8 cellular contexts compared by ENCODE assay signal in genomic region chr11:67788341-67788695, GRCh38.
DNase-seq lines count a peak whose midpoint lies in the region; ATAC-seq and TF ChIP-seq lines count a peak whose summit lies in the region.
"Not testable (repeated sequence)": the region's sequence is repeated elsewhere in the genome, so short reads cannot be mapped to it uniquely, and the experiment has no call there.

No MANE protein-coding gene starts in this region.

- H2AFZ ChIP-seq in PC-9, result not testable (repeated sequence)

- H3K4me2 ChIP-seq in PC-9, result peak overlapping the region; percentile 62

- POLR2A ChIA-PET in PC-9 (lab: Charles Lee; ENCODE audit: unreplicated experiment), result interaction anchor here (0.7 kb wide), 1 partner anchor 266 kb away, joined by 3 read pairs; no protein-coding TSS in a partner anchor

- H3K4me3 ChIP-seq in PC-9; colonic mucosa; lower lobe of right lung; mucosa of rectum (ENCODE audit: low read length in 2 of 2); transverse colon: not testable (repeated sequence)

- H3F3A ChIP-seq in PC-9 (ENCODE audit: insufficient read depth, low read depth), result not testable (repeated sequence)

- intact Hi-C loops in Calu3 (cut with micrococcal nuclease; ENCODE audit: unreplicated experiment); colonic mucosa (cut with DNase I); lower lobe of right lung (cut with DNase I): not testable (repeated sequence)
- intact Hi-C loops in PC-9 (cut with micrococcal nuclease; ENCODE audit: unreplicated experiment) (loop anchor here (5.0 kb wide), 1 partner anchor 61 kb away; no protein-coding TSS in a partner anchor), transverse colon (cut with DNase I; ENCODE audit: low total_unique reads) (loop anchor here (2.0 kb wide), 1 partner anchor 160 kb away; the partner anchor contains the start of gene NUDT8)

- not testable (repeated sequence) for H3K27ac Mint-ChIP-seq in Calu3 (ENCODE audit: unreplicated experiment)

- not testable (repeated sequence) for H3K79me2 ChIP-seq in PC-9 (ENCODE audit: low read depth)

- peaks cover 19% of the 10 kb centered on the region for H3K4me1 ChIP-seq in PC-9 (replicated peaks; ENCODE audit: insufficient read depth)
- H3K4me1 ChIP-seq in colonic mucosa; lower lobe of right lung; mucosa of rectum (ENCODE audit: control insufficient read depth in 2 of 2, insufficient read depth in 2 of 2, low read length in 2 of 2); transverse colon: not testable (repeated sequence)

- not testable (repeated sequence) for H3K27me3 ChIP-seq in PC-9 (ENCODE audit: insufficient read depth, low read depth); colonic mucosa; lower lobe of right lung (ENCODE audit: low read depth); mucosa of rectum (ENCODE audit: control insufficient read depth in 2 of 2, insufficient read depth in 2 of 2, low read length in 2 of 2); transverse colon

- not testable (repeated sequence) for H3K9me2 ChIP-seq in PC-9 (ENCODE audit: insufficient read depth)

- in situ Hi-C loops in transverse colon (cut with MboI; ENCODE audit: low pct_ligation_motif_present in 1 of 4, low pct_unique_long_range_greater_than_20kb in 1 of 4, low sequenced_read_pairs in 3 of 4), result not testable (repeated sequence)

- H3K27ac ChIP-seq in PC-9 (peak overlapping the region; percentile 29; the same call in 1 of the 2 replicates), mucosa of rectum (ENCODE audit: low read depth in 2 of 2, low read length in 2 of 2) (peak overlapping the region; percentile 16 to 68), transverse colon (peak overlapping the region; percentile 17 to 67 (median 60))
- H3K27ac ChIP-seq in colonic mucosa, lower lobe of right lung: not testable (repeated sequence)

- not testable (repeated sequence) for H3K9me3 Mint-ChIP-seq in Calu3 (ENCODE audit: low read depth, unreplicated experiment)

- H3K9me3 ChIP-seq in PC-9 (ENCODE audit: insufficient read depth, low read depth); colonic mucosa; lower lobe of right lung; mucosa of rectum (ENCODE audit: control insufficient read depth in 2 of 2, low read length in 2 of 2); transverse colon: not testable (repeated sequence)

- 30 to 60% methylated on average over 1 to 5 of the region's 5 CpGs for WGBS in transverse colon (ENCODE audit: low coverage in 1 of 2), 2 donors

- peaks cover 16% of the 10 kb centered on the region for H3K4me1 Mint-ChIP-seq in Calu3 (ENCODE audit: low read depth, unreplicated experiment)

- TF ChIP-seq CTCF in Calu3 (IDR thresholded peaks at IDR 0.05; ENCODE audit: unreplicated experiment); PC-9 (conservative IDR thresholded peaks at IDR 0.05); colonic mucosa (IDR thresholded peaks at IDR 0.05); lower lobe of right lung (IDR thresholded peaks at IDR 0.05); transverse colon (IDR thresholded peaks at IDR 0.05): not testable (repeated sequence)

- not testable (repeated sequence) for H3K4me3 Mint-ChIP-seq in Calu3 (ENCODE audit: low read depth, unreplicated experiment)

- TF ChIP-seq POLR2A in transverse colon (IDR thresholded peaks at IDR 0.05), result not testable (repeated sequence)

- CTCF ChIA-PET in Calu3 (lab: Charles Lee); PC-9 (lab: Charles Lee): not testable (repeated sequence)

- not testable (repeated sequence) for H3K36me3 Mint-ChIP-seq in Calu3 (ENCODE audit: insufficient read depth, unreplicated experiment)

- not testable (repeated sequence) for ATAC-seq in lower lobe of right lung

- H3K36me3 ChIP-seq in PC-9 (ENCODE audit: low read depth); colonic mucosa; lower lobe of right lung; mucosa of rectum (ENCODE audit: control insufficient read depth in 2 of 2, insufficient read depth in 2 of 2, low read length in 2 of 2); transverse colon: not testable (repeated sequence)

- DNase-seq in Calu3 (peak; percentile 30), DMS53 treated with DMSO at 0.1 percent for 48 hours (lab: John Stamatoyannopoulos, UW; ENCODE audit: unreplicated experiment) (peak; percentile 19), NCI-H510A (lab: John Stamatoyannopoulos, UW) (peak; percentile 50), PC-9 (peak; percentile 67 to 82), colonic mucosa (peak; percentile 48), lower lobe of right lung (peak; percentile 65), transverse colon (peak; percentile 59)

- H3K27me3 Mint-ChIP-seq in Calu3 (ENCODE audit: unreplicated experiment), result not testable (repeated sequence)

- BruUV-seq in Calu3 (replicated peaks; lab: Mats Ljungman, UMichigan); PC-9 (replicated peaks; lab: Mats Ljungman, UMichigan): not testable (repeated sequence)

- not testable (repeated sequence) for TF ChIP-seq EP300 in transverse colon (IDR thresholded peaks at IDR 0.05; ENCODE audit: low read depth)

- H4K20me1 ChIP-seq in PC-9 (ENCODE audit: insufficient read depth), result not testable (repeated sequence)

- not testable (repeated sequence) for H3K9ac ChIP-seq in colonic mucosa (ENCODE audit: low read depth in 2 of 2, low read length in 2 of 2)
- H3K9ac ChIP-seq in mucosa of rectum (ENCODE audit: low read depth in 1 of 2, low read length in 2 of 2), result peak overlapping the region in 1 of 2 donors; percentile 33

Comparison
In these comparisons a context has a peak if more than half of its experiments do, and no peak if none do; other contexts are left out.
1. DNase-seq: peak in every context shown above with its lines; median percentile 74 in PC-9; 65 in lower lobe of right lung; 59 in transverse colon; 50 in NCI-H510A; 48 in colonic mucosa; 30 in Calu3; 19 in DMS53 treated with DMSO at 0.1 percent for 48 hours.